ENCODE assay signal across 23 cellular contexts in the genomic region with DNA sequence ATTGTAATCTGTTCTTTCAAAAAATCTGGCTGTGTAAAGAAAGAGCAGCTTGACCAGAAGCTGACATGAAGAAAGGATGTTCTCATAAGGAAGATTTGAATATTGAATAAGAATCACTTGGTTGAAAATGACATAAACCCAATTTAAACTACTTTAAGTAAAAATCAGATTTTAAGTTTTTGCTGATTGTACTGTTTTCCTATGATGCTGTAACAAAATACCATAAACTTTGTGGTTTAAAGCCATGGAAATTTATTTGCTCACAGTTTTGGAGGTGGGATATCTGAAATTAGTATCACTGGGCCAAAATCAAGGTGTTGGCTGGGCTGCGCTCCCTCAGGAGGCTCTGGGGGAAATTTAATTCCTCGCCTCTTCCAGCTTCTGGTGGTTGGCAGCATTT.
"Had no signal": no experiment of that assay in that cellular context is flagged by ENCODE, and none has a peak within 500 bp of the region (broad histone marks: within the 10 kb centered on the region; RNA-seq: fewer than 3 reads in every experiment).

No MANE protein-coding gene starts in this region.

- DNase-seq: dermis blood vessel endothelial cell; dorsolateral prefrontal cortex; effector CD4-positive, alpha-beta T cell; effector memory CD4-positive, alpha-beta T cell; esophagus squamous epithelium; foreskin fibroblast; foreskin melanocyte; gastrocnemius medialis; glutamatergic neuron; head of caudate nucleus; heart right ventricle; hippocampal formation; left cardiac atrium; left lung; left ventricle myocardium superior; lower lobe of right lung; mesenchymal stem cell; mucosa of descending colon had no signal

- H3K4me3 ChIP-seq: coronary artery, dorsolateral prefrontal cortex, esophagus squamous epithelium, gastrocnemius medialis, heart right ventricle, left lung, lower lobe of right lung, mucosa of descending colon had no signal

- H3K27me3 ChIP-seq: gastrocnemius medialis had no signal

- H3K4me1 ChIP-seq: esophagus squamous epithelium, gastrocnemius medialis, heart right ventricle, left lung, lower lobe of right lung had no signal

- FAIRE-seq: colon, endothelial cell of umbilical vein, islet of Langerhans, keratinocyte had no signal

- H3K27ac ChIP-seq: coronary artery, dorsolateral prefrontal cortex, esophagus squamous epithelium, gastrocnemius medialis, heart right ventricle, left lung, lower lobe of right lung had no signal

- H3K9me3 ChIP-seq: esophagus squamous epithelium, gastrocnemius medialis, lower lobe of right lung, mucosa of descending colon had no signal

- H3K36me3 ChIP-seq: esophagus squamous epithelium, gastrocnemius medialis, heart right ventricle, left lung, lower lobe of right lung had no signal

- ATAC-seq: gastrocnemius medialis, heart right ventricle, left cardiac atrium, left lung, left ventricle myocardium superior, lower lobe of right lung, mucosa of descending colon had no signal
